Comparison of ENCODE assay signal across 1 cellular context in genomic region chr2:130355578-130356431, GRCh38.
TF ChIP-seq lines count a peak whose summit lies in the region.

Gene PTPN18, plus strand, starts transcription at chr2:130356056. Its CDS starts 52 bp downstream, at chr2:130356108.

TF ChIP-seq in H1, 55 proteins besides CTCF, POLR2A, EP300 and RAD21:
- TF ChIP-seq PHF8 (conservative IDR thresholded peaks at IDR 0.05; ENCODE audit: low read depth, low read length), result peak; percentile 32; the same call in 1 of the 2 replicates
- TF ChIP-seq TAF1 (IDR thresholded peaks at IDR 0.05; ENCODE audit: low read depth, low read length), result peak; percentile 64
- TF ChIP-seq SUZ12 (IDR thresholded peaks at IDR 0.05; ENCODE audit: low read length), result peak; percentile 50; the same call in 1 of the 2 replicates
- TF ChIP-seq TCF12 (IDR thresholded peaks at IDR 0.05; ENCODE audit: low read depth, low read length), result no peak
- peak; percentile 54; the same call in 1 of the 2 replicates for TF ChIP-seq BACH1 (IDR thresholded peaks at IDR 0.05; ENCODE audit: low read length)
- TF ChIP-seq SAP30 (IDR thresholded peaks at IDR 0.05; ENCODE audit: insufficient read depth, insufficient replicate concordance, low read length), result no peak
- peak; percentile 20; the same call in 1 of the 2 replicates for TF ChIP-seq MAX (IDR thresholded peaks at IDR 0.05)
- TF ChIP-seq BRCA1 (IDR thresholded peaks at IDR 0.05; ENCODE audit: low read depth, low read length), result no peak
- TF ChIP-seq HDAC6 (IDR thresholded peaks at IDR 0.05; ENCODE audit: low read depth, low read length), result no peak
- 0 out of 4 replicates have a peak, but pooled peaks of 1 of the 2 experiments have one; percentile 30 for TF ChIP-seq SIN3A (conservative IDR thresholded peaks at IDR 0.05 in 1 of 2, IDR thresholded peaks at IDR 0.05 in 1 of 2; ENCODE audit: low read depth in 1 of 2, low read length in 2 of 2)
- peak in 1 of 2 experiments; percentile 65; a peak in 2 of 4 replicates for TF ChIP-seq HDAC2 (IDR thresholded peaks at IDR 0.05; ENCODE audit: borderline replicate concordance in 1 of 2, low read depth in 2 of 2, low read length in 2 of 2)
- peak; percentile 34; the same call in 1 of the 2 replicates for TF ChIP-seq YY1 (IDR thresholded peaks at IDR 0.05; ENCODE audit: low read depth, low read length)
- peak; percentile 14; the same call in 1 of the 2 replicates for TF ChIP-seq TBP (IDR thresholded peaks at IDR 0.05; ENCODE audit: low read depth, low read length)
- TF ChIP-seq KDM4A (IDR thresholded peaks at IDR 0.05; ENCODE audit: low read depth, low read length, severe bottlenecking), result peak; percentile 87
- TF ChIP-seq POLR2AphosphoS5 (IDR thresholded peaks at IDR 0.05; ENCODE audit: low read depth, low read length), result no peak
- peak; percentile 55 for TF ChIP-seq EZH2 (IDR thresholded peaks at IDR 0.05; ENCODE audit: low read depth, low read length, severe bottlenecking)
